ENCODE assay signal across 2 cellular contexts in genomic region chr11:2928605-2929510, GRCh38.
TF ChIP-seq lines count a peak whose summit lies in the region.

TSS of gene PHLDA2 (minus strand) at chr11:2929420. CDS start at chr11:2929364, 56 bp downstream.

TF ChIP-seq in WTC11, 78 proteins besides CTCF, POLR2A, EP300 and RAD21 (continued from another document and continues in another):
- TF ChIP-seq HMGXB4 (CRISPR knock-in tag; IDR thresholded peaks at IDR 0.05) (peak; percentile 77; the same call in 1 of the 2 replicates), ZNF671 (CRISPR knock-in tag; IDR thresholded peaks at IDR 0.05) (no peak), MXD4 (CRISPR knock-in tag; IDR thresholded peaks at IDR 0.05; ENCODE audit: borderline replicate concordance) (no peak), ZNF281 (CRISPR knock-in tag; IDR thresholded peaks at IDR 0.05) (0 out of 2 replicates have a peak, but pooled peaks have one; percentile 63), NR2C2 (CRISPR knock-in tag; IDR thresholded peaks at IDR 0.05) (0 out of 2 replicates have a peak, but pooled peaks have one; percentile 34), ZNF219 (CRISPR knock-in tag; IDR thresholded peaks at IDR 0.05; ENCODE audit: borderline replicate concordance) (no peak), USF1 (CRISPR knock-in tag; IDR thresholded peaks at IDR 0.05) (peak; percentile 27; the same call in 1 of the 2 replicates), NFYB (CRISPR knock-in tag; conservative IDR thresholded peaks at IDR 0.05; ENCODE audit: low read depth) (peak; percentile 30; the same call in 1 of the 2 replicates), ZNF317 (CRISPR knock-in tag; IDR thresholded peaks at IDR 0.05; ENCODE audit: borderline replicate concordance, low read depth) (0 out of 2 replicates have a peak, but pooled peaks have one; percentile 11), TEAD1 (CRISPR knock-in tag; IDR thresholded peaks at IDR 0.05) (peak; percentile 36; the same call in 1 of the 2 replicates), MAX (CRISPR knock-in tag; IDR thresholded peaks at IDR 0.05) (peak; percentile 64; the same call in 1 of the 2 replicates), ZBTB21 (CRISPR knock-in tag; IDR thresholded peaks at IDR 0.05; ENCODE audit: borderline replicate concordance) (0 out of 2 replicates have a peak, but pooled peaks have one; percentile 41), RELA (CRISPR knock-in tag; IDR thresholded peaks at IDR 0.05; ENCODE audit: borderline replicate concordance) (0 out of 2 replicates have a peak, but pooled peaks have one; percentile 10), ZBTB43 (CRISPR knock-in tag; IDR thresholded peaks at IDR 0.05) (0 out of 2 replicates have a peak, but pooled peaks have one; percentile 50), MLX (CRISPR knock-in tag; IDR thresholded peaks at IDR 0.05) (0 out of 2 replicates have a peak, but pooled peaks have one; percentile 35)

TF ChIP-seq in liver, 16 proteins besides CTCF, POLR2A, EP300 and RAD21 (continued from another document):
- TF ChIP-seq ZBTB33 (IDR thresholded peaks at IDR 0.05) = no peak
